Comparison of ENCODE assay signal across 1 cellular context in genomic region chr17:42748906-42749798, GRCh38.
TF ChIP-seq lines count a peak whose summit lies in the region.

No MANE protein-coding gene starts in this region.

TF ChIP-seq in HepG2, 621 proteins besides CTCF, POLR2A, EP300 and RAD21 (continued from another document):
- peak; percentile 65; the same call in 1 of the 2 replicates for TF ChIP-seq FOXP4 (CRISPR knock-in tag; IDR thresholded peaks at IDR 0.05)
- TF ChIP-seq ZMAT3 (CRISPR knock-in tag; conservative IDR thresholded peaks at IDR 0.05), result no peak
- peak; percentile 66 for TF ChIP-seq PATZ1 (CRISPR knock-in tag; IDR thresholded peaks at IDR 0.05)
- no peak for TF ChIP-seq NCOA1 (CRISPR knock-in tag; IDR thresholded peaks at IDR 0.05)
- TF ChIP-seq ZNF703 (CRISPR knock-in tag; IDR thresholded peaks at IDR 0.05; ENCODE audit: borderline replicate concordance), result no peak
- peak; percentile 53; the same call in 1 of the 2 replicates for TF ChIP-seq ZNF598 (CRISPR knock-in tag; IDR thresholded peaks at IDR 0.05; ENCODE audit: borderline replicate concordance)
- no peak for TF ChIP-seq CERS6 (CRISPR knock-in tag; IDR thresholded peaks at IDR 0.05)
- TF ChIP-seq FOXO1 (CRISPR knock-in tag; IDR thresholded peaks at IDR 0.05), result no peak
- TF ChIP-seq KIAA2018 (CRISPR knock-in tag; IDR thresholded peaks at IDR 0.05; ENCODE audit: borderline replicate concordance), result no peak
- no peak for TF ChIP-seq MAFK (conservative IDR thresholded peaks at IDR 0.05 in 1 of 2, IDR thresholded peaks at IDR 0.05 in 1 of 2; ENCODE audit: low read length in 2 of 2)
- TF ChIP-seq TGIF2 (CRISPR knock-in tag; IDR thresholded peaks at IDR 0.05), result peak; percentile 79
- TF ChIP-seq ZBTB37 (CRISPR knock-in tag; IDR thresholded peaks at IDR 0.05), result no peak
- no peak for TF ChIP-seq FOXA1 (IDR thresholded peaks at IDR 0.05)
- peak; percentile 68 for TF ChIP-seq FOXA1 (CRISPR knock-in tag; IDR thresholded peaks at IDR 0.05)
- no peak for TF ChIP-seq NR0B2 (CRISPR knock-in tag; IDR thresholded peaks at IDR 0.05)
TF ChIP-seq in HepG2: peak in this region for 31.
